Comparison of ENCODE assay signal across 8 cellular contexts in the genomic region with DNA sequence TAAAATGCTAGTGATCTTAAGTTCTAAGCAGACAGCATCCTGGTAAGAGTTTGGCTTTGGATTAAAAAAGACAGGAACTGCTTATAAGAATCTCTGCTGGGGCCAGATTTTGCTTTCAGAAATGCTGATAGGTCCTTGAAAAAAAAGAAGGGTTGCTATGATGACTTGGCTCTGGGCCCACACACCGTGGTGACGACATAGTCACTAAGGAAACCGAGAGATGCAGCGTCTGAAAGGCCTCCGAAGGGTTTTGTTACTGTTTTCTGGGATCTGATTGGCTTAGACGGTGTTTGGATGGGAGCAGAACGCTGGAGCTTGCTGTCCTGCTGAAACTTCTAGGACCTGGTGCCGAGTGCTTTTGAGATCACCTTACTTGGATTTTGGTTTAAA. TPM values are rescaled to one million over a fixed set of nuclear protein-coding genes. Genes with fewer than 3 reads are reported as not detected.
DNase-seq lines count a peak whose midpoint lies in the region; ATAC-seq and TF ChIP-seq lines count a peak whose summit lies in the region.

No MANE protein-coding gene starts in this region.

- H3K27ac ChIP-seq in right lobe of liver = peak overlapping the region in 2 of 3 donors; percentile 52 to 63

- H3K4me3 Mint-ChIP-seq in central memory CD8-positive, alpha-beta T cell = peak overlapping the region; percentile 80
- H3K4me3 Mint-ChIP-seq in glutamatergic neuron (ENCODE audit: unreplicated experiment) = no peak overlapping the region

- WGBS in right lobe of liver (ENCODE audit: insufficient coverage, low coverage, low lambda C conversion rate, missing lambda C conversion rate) = 33% methylated on average over 8 of the region's 8 CpGs

- H3K9me3 ChIP-seq in right lobe of liver = no peaks in the 10 kb centered on the region

- H3K4me1 ChIP-seq in right lobe of liver = peaks cover 0 to 32% (median 0%) of the 10 kb centered on the region in 4 donors

- H3K27me3 Mint-ChIP-seq in central memory CD8-positive, alpha-beta T cell = no peaks in the 10 kb centered on the region
- peaks cover 1% of the 10 kb centered on the region for H3K27me3 Mint-ChIP-seq in glutamatergic neuron (ENCODE audit: unreplicated experiment)

- H3K27ac Mint-ChIP-seq in central memory CD8-positive, alpha-beta T cell (ENCODE audit: low read depth) = peak overlapping the region; percentile 100
- no peak overlapping the region for H3K27ac Mint-ChIP-seq in glutamatergic neuron (ENCODE audit: unreplicated experiment)

- H3K36me3 Mint-ChIP-seq in central memory CD8-positive, alpha-beta T cell (ENCODE audit: insufficient read depth) = peaks cover 38% of the 10 kb centered on the region
- H3K36me3 Mint-ChIP-seq in glutamatergic neuron (ENCODE audit: unreplicated experiment) = no peaks in the 10 kb centered on the region

- TF ChIP-seq POLR2A in right lobe of liver (IDR thresholded peaks at IDR 0.05) = no peak

- H3K27me3 ChIP-seq in right lobe of liver = no peaks in the 10 kb centered on the region

- TF ChIP-seq CTCF in AG09319 (IDR thresholded peaks at IDR 0.05; ENCODE audit: low read depth, low read length) (no peak), right lobe of liver (IDR thresholded peaks at IDR 0.05) (no peak), glutamatergic neuron (IDR thresholded peaks at IDR 0.05; ENCODE audit: partially characterized antibody, unreplicated experiment) (no peak)

- H3K4me1 Mint-ChIP-seq in central memory CD8-positive, alpha-beta T cell = peaks cover 48% of the 10 kb centered on the region
- peaks cover 17% of the 10 kb centered on the region for H3K4me1 Mint-ChIP-seq in glutamatergic neuron (ENCODE audit: low read depth, unreplicated experiment)

- H3K4me3 ChIP-seq in right lobe of liver = no peak overlapping the region

- DNase-seq in AG09319 (ENCODE audit: extremely low read depth, low read depth) (peak; percentile 82), NCI-H128 (lab: John Stamatoyannopoulos, UW; ENCODE audit: unreplicated experiment) (peak; percentile 70), right lobe of liver (peak in 2 of 3 donors; percentile 59 to 74), glutamatergic neuron (no peak)
- peak; percentile 71 for DNase-seq in activated CD4-positive, CD25-positive, alpha-beta regulatory T cell treated with anti-CD3 and anti-CD28 coated beads, Interleukin-2, amount 50 U/mL, for 72 hours
- peak; percentile 81 to 93 for DNase-seq in central memory CD8-positive, alpha-beta T cell (ENCODE audit: low spot score in 2 of 2)
- peak; percentile 72 for DNase-seq in stimulated activated CD4-positive, alpha-beta T cell treated with anti-CD3 and anti-CD28 coated beads, Interleukin-2, amount 100 ng/mL, for 48 hours

- intact Hi-C loops in right lobe of liver (cut with DNase I) = no loop called here

- H3K9me3 Mint-ChIP-seq in central memory CD8-positive, alpha-beta T cell = no peaks in the 10 kb centered on the region
- no peaks in the 10 kb centered on the region for H3K9me3 Mint-ChIP-seq in glutamatergic neuron (ENCODE audit: unreplicated experiment)

- ATAC-seq in GM19452 (IDR thresholded peaks at IDR 0.05; ENCODE audit: unreplicated experiment) (peak; percentile 51), right lobe of liver (peak in 3 of 4 donors; percentile 18 to 29 (median 27))
- peak; percentile 70 for ATAC-seq in central memory CD8-positive, alpha-beta T cell (replicated peaks; ENCODE audit: extremely low read depth, poor library complexity, severe bottlenecking)

- no peaks in the 10 kb centered on the region for H3K36me3 ChIP-seq in right lobe of liver

RNA-seq across cellular contexts. Expression of a gene that starts 8.4 kb away (rescaled TPM):
- 10 to 100 TPM in 4 of 6 experiments, 1 to 10 TPM in 2; 5.6 to 43.0 (median 17.3) TPM for total RNA-seq in right lobe of liver
- 28.0 TPM for total RNA-seq in glutamatergic neuron (ENCODE audit: unreplicated experiment)

RNA-seq across cellular contexts. Expression of a gene that starts 33.4 kb away (rescaled TPM):
- total RNA-seq in right lobe of liver (not detected), glutamatergic neuron (ENCODE audit: unreplicated experiment) (not detected)
